In the genomic region with DNA sequence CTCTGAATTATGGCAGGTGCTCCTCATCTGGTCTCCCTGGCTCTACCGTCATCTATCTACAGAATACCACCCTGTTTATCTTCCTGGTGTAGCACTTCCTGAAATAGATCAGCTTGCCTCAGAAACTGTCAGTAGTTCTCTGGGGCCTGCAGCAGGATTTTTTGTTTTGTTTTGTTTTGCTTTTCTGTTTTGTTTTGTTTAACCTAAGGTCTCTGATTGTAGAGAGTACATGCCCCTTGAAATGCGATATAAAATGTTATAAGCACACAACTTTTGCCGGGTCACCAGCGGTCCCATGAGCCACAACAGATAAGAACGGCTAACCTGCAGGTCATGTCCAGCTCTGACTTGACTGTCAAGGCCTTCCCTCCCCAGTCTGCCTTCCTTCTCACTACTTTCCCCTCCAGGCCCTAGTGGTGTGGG, we compare ENCODE assay signal across 10 cellular contexts. TPM values are rescaled to one million over a fixed set of nuclear protein-coding genes. Genes with fewer than 3 reads are reported as not detected.
DNase-seq lines count a peak whose midpoint lies in the region; ATAC-seq and TF ChIP-seq lines count a peak whose summit lies in the region.
"Had no signal": no experiment of that assay in that cellular context is flagged by ENCODE, and none has a peak within 500 bp of the region (broad histone marks: within the 10 kb centered on the region; RNA-seq: fewer than 3 reads in every experiment).

No MANE protein-coding gene starts in this region.

- H3K27ac ChIP-seq in BLaER1 = peak overlapping the region; percentile 33; the same call in 1 of the 2 replicates
- H3K27ac ChIP-seq in A673 (ENCODE audit: low read depth, low read length, poor library complexity, severe bottlenecking) = no peak overlapping the region

- H3K4me3 Mint-ChIP-seq in naive B cell = no peak overlapping the region
- no peak overlapping the region for H3K4me3 Mint-ChIP-seq in activated T-helper 2 cell treated with anti-CD3 and anti-CD28 coated beads, Interferon-gamma antibody, Interleukin-2, Interleukin-4, amounts not matched to agents 10 μg/mL and 5 μg/mL and 100 μg/mL, durations not matched to agents 14 hours and 24 hours and 36 hours (ENCODE audit: low read depth)
- H3K4me3 Mint-ChIP-seq: IgD-negative memory B cell had no signal

- H3K27me3 ChIP-seq in BLaER1 = no peaks in the 10 kb centered on the region
- no peaks in the 10 kb centered on the region for H3K27me3 ChIP-seq in A673 (replicated peaks; ENCODE audit: insufficient read depth, low read depth, low read length, poor library complexity)
- no peaks in the 10 kb centered on the region for H3K27me3 ChIP-seq in BE2C

- CTCF ChIA-PET in A673 (lab: Charles Lee) = no interaction called here

- H3K9me3 Mint-ChIP-seq in naive B cell = no peaks in the 10 kb centered on the region
- H3K9me3 Mint-ChIP-seq in activated T-helper 2 cell treated with anti-CD3 and anti-CD28 coated beads, Interferon-gamma antibody, Interleukin-2, Interleukin-4, amounts not matched to agents 10 μg/mL and 5 μg/mL and 100 μg/mL, durations not matched to agents 14 hours and 24 hours and 36 hours = no peaks in the 10 kb centered on the region
- H3K9me3 Mint-ChIP-seq: IgD-negative memory B cell had no signal

- BruUV-seq in A673 (replicated peaks; lab: Mats Ljungman, UMichigan) = no TSS peak

- no peaks in the 10 kb centered on the region for H3K36me3 Mint-ChIP-seq in naive B cell
- H3K36me3 Mint-ChIP-seq in activated T-helper 2 cell treated with anti-CD3 and anti-CD28 coated beads, Interferon-gamma antibody, Interleukin-2, Interleukin-4, amounts not matched to agents 10 μg/mL and 5 μg/mL and 100 μg/mL, durations not matched to agents 14 hours and 24 hours and 36 hours (ENCODE audit: low read depth) = peaks cover 13% of the 10 kb centered on the region

- H3K9me3 ChIP-seq in BLaER1 (no peaks in the 10 kb centered on the region), A673 (ENCODE audit: low read depth, low read length, poor library complexity, severe bottlenecking) (no peaks in the 10 kb centered on the region), BE2C (no peaks in the 10 kb centered on the region)

- peaks cover 100% of the 10 kb centered on the region for H4K20me1 ChIP-seq in BLaER1

- no peaks in the 10 kb centered on the region for H3K27me3 Mint-ChIP-seq in naive B cell
- no peaks in the 10 kb centered on the region for H3K27me3 Mint-ChIP-seq in activated T-helper 2 cell treated with anti-CD3 and anti-CD28 coated beads, Interferon-gamma antibody, Interleukin-2, Interleukin-4, amounts not matched to agents 10 μg/mL and 5 μg/mL and 100 μg/mL, durations not matched to agents 14 hours and 24 hours and 36 hours (ENCODE audit: low read depth)
- H3K27me3 Mint-ChIP-seq: IgD-negative memory B cell had no signal

- H3K27ac Mint-ChIP-seq in naive B cell = no peak overlapping the region
- H3K27ac Mint-ChIP-seq in activated T-helper 2 cell treated with anti-CD3 and anti-CD28 coated beads, Interferon-gamma antibody, Interleukin-2, Interleukin-4, amounts not matched to agents 10 μg/mL and 5 μg/mL and 100 μg/mL, durations not matched to agents 14 hours and 24 hours and 36 hours = no peak overlapping the region
- H3K27ac Mint-ChIP-seq: IgD-negative memory B cell had no signal

- H3K4me3 ChIP-seq in BLaER1 (no peak overlapping the region), A673 (ENCODE audit: low read depth, low read length, poor library complexity, severe bottlenecking) (no peak overlapping the region), BE2C (ENCODE audit: low read depth, low read length) (no peak overlapping the region)

- POLR2A ChIA-PET in A673 (lab: Charles Lee; ENCODE audit: low non-redundant PET) = interaction anchor here (0.5 kb wide), 1 partner anchor 8 kb away, joined by 27 read pairs; no protein-coding TSS in a partner anchor

- H3K4me1 ChIP-seq in BLaER1 (peaks cover 24% of the 10 kb centered on the region), A673 (ENCODE audit: insufficient read depth, low read length, poor library complexity, severe bottlenecking) (peaks cover 10% of the 10 kb centered on the region), BE2C (no peaks in the 10 kb centered on the region)

- ATAC-seq in naive B cell (ENCODE audit: low read depth in 2 of 2) (peak; percentile 70 to 78), GM19452 (IDR thresholded peaks at IDR 0.05; ENCODE audit: unreplicated experiment) (no peak)

- H3K4me1 Mint-ChIP-seq in naive B cell = peaks cover 6 to 33% (median 14%) of the 10 kb centered on the region in 3 donors
- H3K4me1 Mint-ChIP-seq in activated T-helper 2 cell treated with anti-CD3 and anti-CD28 coated beads, Interferon-gamma antibody, Interleukin-2, Interleukin-4, amounts not matched to agents 10 μg/mL and 5 μg/mL and 100 μg/mL, durations not matched to agents 14 hours and 24 hours and 36 hours (ENCODE audit: low read depth) = peaks cover 12% of the 10 kb centered on the region

- H3K36me3 ChIP-seq in BLaER1 (peaks cover 80% of the 10 kb centered on the region), A673 (ENCODE audit: insufficient read depth, low read length, poor library complexity, severe bottlenecking) (no peaks in the 10 kb centered on the region), BE2C (peaks cover 6% of the 10 kb centered on the region)

- DNase-seq in Kasumi-1 (lab: John Stamatoyannopoulos, UW) (peak; percentile 8 to 20), dermis microvascular lymphatic vessel endothelial cell (ENCODE audit: low read depth in 2 of 2) (peak; percentile 34 to 66), naive B cell (no peak), A673 (ENCODE audit: low spot score) (no peak), BE2C (no peak)
- DNase-seq in activated T-helper 2 cell treated with anti-CD3 and anti-CD28 coated beads, Interferon-gamma antibody, Interleukin-2, Interleukin-4, amounts not matched to agents 10 μg/mL and 5 μg/mL and 100 μg/mL, durations not matched to agents 14 hours and 24 hours and 36 hours (ENCODE audit: low spot score) = no peak
- DNase-seq: NCI-H446 treated with DMSO at 0.1 percent for 48 hours had no signal

- H3K9ac ChIP-seq in BLaER1 = no peak overlapping the region

- intact Hi-C loops in activated T-helper 2 cell treated with anti-CD3 and anti-CD28 coated beads, Interferon-gamma antibody, Interleukin-2, Interleukin-4, amounts not matched to agents 10 μg/mL and 5 μg/mL and 100 μg/mL, durations not matched to agents 14 hours and 24 hours and 36 hours (cut with micrococcal nuclease) = no loop called here
- intact Hi-C loops in A673 (cut with micrococcal nuclease; ENCODE audit: unreplicated experiment) = no loop called here

- TF ChIP-seq CTCF in A673 (conservative IDR thresholded peaks at IDR 0.05; ENCODE audit: low read depth, low read length) = no peak
- TF ChIP-seq CTCF in BE2C (IDR thresholded peaks at IDR 0.05; ENCODE audit: low read depth, low read length) = no peak

- H3K4me2 ChIP-seq in BLaER1 = peak overlapping the region; percentile 34

RNA-seq across cellular contexts. Expression of a gene that starts 26.6 kb away (rescaled TPM):
- total RNA-seq in dermis microvascular lymphatic vessel endothelial cell (16.3 and 21.5 TPM in 2 replicates), A673 (2021) (1.4 and 1.5 TPM in 2 replicates)
- polyA plus RNA-seq in naive B cell (ENCODE audit: low read depth in 6 of 6) = 10 to 100 TPM; 60.6 to 97.0 (median 77.3) TPM
- 8.4 and 8.7 TPM in 2 replicates for total RNA-seq in activated T-helper 2 cell treated with anti-CD3 and anti-CD28 coated beads, Interferon-gamma antibody, Interleukin-2, Interleukin-4, amounts not matched to agents 10 μg/mL and 5 μg/mL and 100 μg/mL, durations not matched to agents 14 hours and 24 hours and 36 hours
- 1.9 TPM for polyA plus RNA-seq in BE2C (2012; ENCODE audit: insufficient read depth, insufficient read length, low read depth)

RNA-seq across cellular contexts. Expression of a gene that starts 45.9 kb away (rescaled TPM):
- total RNA-seq in dermis microvascular lymphatic vessel endothelial cell (326 and 336 TPM in 2 replicates), A673 (2021) (106 and 148 TPM in 2 replicates)
- 100 to 1,000 TPM; 386 to 553 (median 418) TPM for polyA plus RNA-seq in naive B cell (ENCODE audit: low read depth in 6 of 6)
- 147 and 148 TPM in 2 replicates for total RNA-seq in activated T-helper 2 cell treated with anti-CD3 and anti-CD28 coated beads, Interferon-gamma antibody, Interleukin-2, Interleukin-4, amounts not matched to agents 10 μg/mL and 5 μg/mL and 100 μg/mL, durations not matched to agents 14 hours and 24 hours and 36 hours
- 285 TPM for polyA plus RNA-seq in BE2C (2012; ENCODE audit: insufficient read depth, insufficient read length, low read depth)

Comparison
In these comparisons a context has a peak if more than half of its experiments do, and no peak if none do; other contexts are left out.
1. DNase-seq: peak in Kasumi-1 (2 of 2) and dermis microvascular lymphatic vessel endothelial cell (2 of 2); none in naive B cell (single experiment), activated T-helper 2 cell treated with anti-CD3 and anti-CD28 coated beads, Interferon-gamma antibody, Interleukin-2, Interleukin-4, amounts not matched to agents 10 μg/mL and 5 μg/mL and 100 μg/mL, durations not matched to agents 14 hours and 24 hours and 36 hours (single experiment), A673 (single experiment) and BE2C (single experiment).